In the genomic region with DNA sequence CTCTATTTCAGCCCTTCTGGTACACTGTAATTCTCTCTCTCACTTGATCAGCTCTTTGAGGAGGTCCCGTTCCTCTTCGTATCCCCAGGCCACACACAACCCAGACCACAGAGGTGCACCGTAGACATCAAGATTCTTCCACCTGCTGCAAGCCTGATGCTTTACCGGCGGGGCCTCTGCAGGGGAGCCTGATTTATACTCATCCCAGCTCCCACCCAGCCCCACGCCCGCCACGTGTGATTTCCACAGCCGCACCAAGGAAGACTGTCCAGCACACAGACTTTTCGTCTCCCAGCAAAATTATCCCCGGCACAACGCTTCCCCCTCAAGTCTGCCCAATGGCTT, we compare ENCODE assay signal across 9 cellular contexts.
DNase-seq lines count a peak whose midpoint lies in the region; ATAC-seq, FAIRE-seq and TF ChIP-seq lines count a peak whose summit lies in the region.
"Had no signal": no experiment of that assay in that cellular context is flagged by ENCODE, and none has a peak within 500 bp of the region (broad histone marks: within the 10 kb centered on the region; RNA-seq: fewer than 3 reads in every experiment).

No MANE protein-coding gene starts in this region.

- peaks cover 6% of the 10 kb centered on the region for H3K27me3 ChIP-seq in neutrophil

- FAIRE-seq in HTR-8/SVneo (lab: Jason Lieb, UNC) = no peak
- FAIRE-seq: TTC549 had no signal

- DNase-seq in SK-N-MC (ENCODE audit: low read depth, low spot score) = no peak
- no peak for DNase-seq in fibroblast of mammary gland (ENCODE audit: low read depth)
- no peak for DNase-seq in HTR-8/SVneo (ENCODE audit: insufficient read length, low spot score)
- no peak for DNase-seq in pons (ENCODE audit: low spot score)

- H3K4me1 ChIP-seq in neutrophil (ENCODE audit: control insufficient read depth in 1 of 2, insufficient read depth in 1 of 2, low read depth in 1 of 2, low read length in 1 of 2) = peaks cover 6 to 14% of the 10 kb centered on the region in 2 experiments

- H3K4me3 ChIP-seq in SK-N-MC (peak overlapping the region; percentile 95), fibroblast of mammary gland (ENCODE audit: control insufficient read depth, low read depth, low read length) (peak overlapping the region; percentile 85), neutrophil (ENCODE audit: low read depth in 1 of 2, low read length in 1 of 2) (peak overlapping the region; percentile 79 to 83)

- TF ChIP-seq CTCF in fibroblast of mammary gland (conservative IDR thresholded peaks at IDR 0.05; ENCODE audit: control insufficient read depth, insufficient read depth, low read depth, low read length) (no peak), neutrophil (IDR thresholded peaks at IDR 0.05) (no peak)

- ATAC-seq in GM18867 (IDR thresholded peaks at IDR 0.05; ENCODE audit: unreplicated experiment) = peak; percentile 15
- peak; percentile 13 for ATAC-seq in HG02759 (IDR thresholded peaks at IDR 0.05; ENCODE audit: unreplicated experiment)
- ATAC-seq in GM19324 (IDR thresholded peaks at IDR 0.05; ENCODE audit: low FRiP score, unreplicated experiment) = no peak

- no peaks in the 10 kb centered on the region for H3K36me3 ChIP-seq in SK-N-MC (ENCODE audit: insufficient read depth, low read length)
- no peaks in the 10 kb centered on the region for H3K36me3 ChIP-seq in neutrophil

- H3K9ac ChIP-seq in SK-N-MC (ENCODE audit: insufficient read length) = peak overlapping the region; percentile 49

- H3K27ac ChIP-seq in SK-N-MC (no peak overlapping the region), neutrophil (no peak overlapping the region)

- H3K9me3 ChIP-seq in SK-N-MC (ENCODE audit: low read depth, low read length) (no peaks in the 10 kb centered on the region), neutrophil (no peaks in the 10 kb centered on the region)
